ENCODE assay signal across 8 cellular contexts in genomic region chr9:75866273-75866871, GRCh38. TPM values are rescaled to one million over a fixed set of nuclear protein-coding genes. Genes with fewer than 3 reads are reported as not detected.
DNase-seq lines count a peak whose midpoint lies in the region; ATAC-seq and TF ChIP-seq lines count a peak whose summit lies in the region.

No MANE protein-coding gene starts in this region.

- H2BK12ac ChIP-seq in trophoblast cell (ENCODE audit: low read length) = no peak overlapping the region

- DNase-seq in DMS 273 (lab: John Stamatoyannopoulos, UW; ENCODE audit: unreplicated experiment) (peak; percentile 68), NCI-H1092 treated with DMSO at 0.1 percent for 48 hours (lab: John Stamatoyannopoulos, UW) (peak; percentile 37), fibroblast of villous mesenchyme (ENCODE audit: low read depth) (peak; percentile 52), trophoblast cell (peak; percentile 68 to 93)
- peak; percentile 26 to 48 for DNase-seq in activated CD4-positive, alpha-beta T cell treated with anti-CD3 and anti-CD28 coated beads, Interleukin-2, amount 50 U/mL, for 48 hours

- H3K18ac ChIP-seq in trophoblast cell (ENCODE audit: low read length) = no peak overlapping the region

- no peak overlapping the region for H3K4me3 ChIP-seq in fibroblast of villous mesenchyme (ENCODE audit: low read depth, low read length)
- no peak overlapping the region for H3K4me3 ChIP-seq in trophoblast cell (ENCODE audit: low read depth, low read length)

- H3K79me1 ChIP-seq in trophoblast cell (ENCODE audit: low read length) = no peaks in the 10 kb centered on the region

- no peak overlapping the region for H2AFZ ChIP-seq in trophoblast cell (ENCODE audit: insufficient read depth, low read length, poor library complexity)

- no peak overlapping the region for H3K27ac ChIP-seq in trophoblast cell (ENCODE audit: low read depth, low read length)

- H3K27me3 ChIP-seq in trophoblast cell (ENCODE audit: insufficient read depth, low read length) = no peaks in the 10 kb centered on the region

- no peak overlapping the region for H3K9ac ChIP-seq in trophoblast cell (ENCODE audit: low read length)

- no peaks in the 10 kb centered on the region for H3K9me3 ChIP-seq in trophoblast cell (ENCODE audit: insufficient read depth, low read depth, low read length)

- no peak overlapping the region for H3K14ac ChIP-seq in trophoblast cell (ENCODE audit: low read length)

- H2BK5ac ChIP-seq in trophoblast cell (ENCODE audit: low read depth, low read length, poor library complexity) = no peak overlapping the region

- TF ChIP-seq CTCF in fibroblast of villous mesenchyme (IDR thresholded peaks at IDR 0.05; ENCODE audit: insufficient read depth, low read depth, low read length) = peak; percentile 73

- no peaks in the 10 kb centered on the region for H3K79me2 ChIP-seq in trophoblast cell (ENCODE audit: control insufficient read depth, insufficient read depth, low read length, poor library complexity)

- no peak overlapping the region for H2BK120ac ChIP-seq in trophoblast cell (ENCODE audit: insufficient read depth, low read length, poor library complexity)

- no peak overlapping the region for H4K12ac ChIP-seq in trophoblast cell (ENCODE audit: low read depth, low read length)

- no peak overlapping the region for H3K23ac ChIP-seq in trophoblast cell (ENCODE audit: low read length)

- H2AK5ac ChIP-seq in trophoblast cell (ENCODE audit: low read length) = peak overlapping the region; percentile 41

- peak; percentile 48 for ATAC-seq in GM19468 (IDR thresholded peaks at IDR 0.05; ENCODE audit: extremely low read depth, unreplicated experiment)
- ATAC-seq in HG02884 (IDR thresholded peaks at IDR 0.05; ENCODE audit: unreplicated experiment) = no peak
- no peak for ATAC-seq in HG03280 (IDR thresholded peaks at IDR 0.05; ENCODE audit: unreplicated experiment)

- no peak overlapping the region for H3K4ac ChIP-seq in trophoblast cell (ENCODE audit: low read depth, low read length)

- H4K91ac ChIP-seq in trophoblast cell (ENCODE audit: low read depth, low read length) = no peak overlapping the region

- H3K36me3 ChIP-seq in trophoblast cell (ENCODE audit: control insufficient read depth in 1 of 2, insufficient read depth in 2 of 2, low read length in 2 of 2) = no peaks in the 10 kb centered on the region

- no peak overlapping the region for H4K8ac ChIP-seq in trophoblast cell (ENCODE audit: low read depth, low read length)

- no CpG with 5 or more reads among the region's 2 CpGs for WGBS in trophoblast cell (ENCODE audit: extremely low coverage, insufficient coverage, insufficient read length)

- no peaks in the 10 kb centered on the region for H3K4me1 ChIP-seq in trophoblast cell (ENCODE audit: control insufficient read depth in 1 of 2, insufficient read depth in 2 of 2, low read length in 2 of 2)

- no peak overlapping the region for H3K4me2 ChIP-seq in trophoblast cell (ENCODE audit: low read length)

RNA-seq across cellular contexts. Expression of gene PCSK5, which starts 24.1 kb away (rescaled TPM):
- 1.7 and 2.3 TPM in 2 replicates for total RNA-seq in fibroblast of villous mesenchyme
- 18.4 and 18.5 TPM in 2 replicates for polyA plus RNA-seq in trophoblast cell (2013)
